Comparison of ENCODE assay signal across 1 cellular context in the genomic region with DNA sequence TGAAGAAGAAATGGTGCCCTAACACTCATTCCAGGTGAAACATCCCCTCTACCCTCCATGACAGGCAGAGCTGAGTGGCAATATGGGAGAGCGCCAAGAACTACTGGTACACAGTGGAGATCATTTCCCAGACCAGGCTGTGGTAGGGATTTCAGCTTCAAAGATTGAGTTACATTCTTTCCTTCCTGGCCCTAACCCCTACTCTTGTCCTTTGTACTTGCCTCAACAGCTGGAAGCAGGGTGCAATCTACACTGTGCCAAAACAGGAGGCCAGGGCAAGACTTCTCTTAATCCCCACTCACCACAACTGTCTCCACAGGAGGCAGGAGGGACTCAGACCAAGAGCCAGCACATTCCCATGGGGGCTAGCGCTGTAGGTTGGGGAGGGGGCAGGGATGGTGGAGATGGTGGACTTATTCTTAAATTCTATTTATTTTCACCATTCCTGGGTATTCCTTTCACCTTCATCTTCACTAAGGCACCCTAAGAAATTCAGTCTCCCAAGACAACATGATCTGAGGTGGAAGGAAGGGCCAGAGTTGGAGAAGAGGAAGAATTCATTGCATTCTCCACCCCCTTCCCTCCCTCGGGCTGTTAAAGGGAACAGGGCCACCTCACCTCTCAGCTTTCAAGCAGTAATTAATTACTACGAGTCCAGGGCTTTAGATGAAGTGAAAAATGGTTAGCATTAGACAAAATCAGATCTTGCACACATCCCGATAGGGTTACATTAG.
TF ChIP-seq lines count a peak whose summit lies in the region.

No MANE protein-coding gene starts in this region.

TF ChIP-seq in H1, 55 proteins besides CTCF, POLR2A, EP300 and RAD21:
- TF ChIP-seq ZNF274 (IDR thresholded peaks at IDR 0.05; ENCODE audit: borderline replicate concordance, extremely low read depth, low read length) (no peak), CREB1 (IDR thresholded peaks at IDR 0.05) (no peak), KDM4A (IDR thresholded peaks at IDR 0.05; ENCODE audit: low read depth, low read length, severe bottlenecking) (no peak), BRCA1 (IDR thresholded peaks at IDR 0.05; ENCODE audit: low read depth, low read length) (no peak), MAFK (IDR thresholded peaks at IDR 0.05; ENCODE audit: low read depth, low read length) (no peak), SUZ12 (IDR thresholded peaks at IDR 0.05; ENCODE audit: low read length) (no peak), TAF7 (optimal IDR thresholded peaks at IDR 0.05; ENCODE audit: borderline replicate concordance, low read depth, low read length) (no peak), TAF1 (IDR thresholded peaks at IDR 0.05; ENCODE audit: low read depth, low read length) (no peak), CHD1 (IDR thresholded peaks at IDR 0.05; ENCODE audit: low read depth, low read length) (no peak), TBP (IDR thresholded peaks at IDR 0.05; ENCODE audit: low read depth, low read length) (no peak), NRF1 (IDR thresholded peaks at IDR 0.05; ENCODE audit: low read depth, low read length) (no peak), SAP30 (IDR thresholded peaks at IDR 0.05; ENCODE audit: insufficient read depth, insufficient replicate concordance, low read length) (no peak), TCF12 (IDR thresholded peaks at IDR 0.05; ENCODE audit: low read depth, low read length) (no peak), CHD2 (IDR thresholded peaks at IDR 0.05; ENCODE audit: low read length) (no peak), EGR1 (IDR thresholded peaks at IDR 0.05; ENCODE audit: borderline replicate concordance, low read depth, low read length) (no peak), SP2 (IDR thresholded peaks at IDR 0.05; ENCODE audit: low read length) (no peak)
- TF ChIP-seq, protein P1, sequence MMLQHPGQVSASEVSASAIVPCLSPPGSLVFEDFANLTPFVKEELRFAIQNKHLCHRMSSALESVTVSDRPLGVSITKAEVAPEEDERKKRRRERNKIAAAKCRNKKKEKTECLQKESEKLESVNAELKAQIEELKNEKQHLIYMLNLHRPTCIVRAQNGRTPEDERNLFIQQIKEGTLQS (IDR thresholded peaks at IDR 0.05; ENCODE audit: insufficient read depth, low read depth, low read length), result no peak
- TF ChIP-seq, protein P2, sequence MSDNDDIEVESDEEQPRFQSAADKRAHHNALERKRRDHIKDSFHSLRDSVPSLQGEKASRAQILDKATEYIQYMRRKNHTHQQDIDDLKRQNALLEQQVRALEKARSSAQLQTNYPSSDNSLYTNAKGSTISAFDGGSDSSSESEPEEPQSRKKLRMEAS (IDR thresholded peaks at IDR 0.05), result no peak
- TF ChIP-seq, protein P3, sequence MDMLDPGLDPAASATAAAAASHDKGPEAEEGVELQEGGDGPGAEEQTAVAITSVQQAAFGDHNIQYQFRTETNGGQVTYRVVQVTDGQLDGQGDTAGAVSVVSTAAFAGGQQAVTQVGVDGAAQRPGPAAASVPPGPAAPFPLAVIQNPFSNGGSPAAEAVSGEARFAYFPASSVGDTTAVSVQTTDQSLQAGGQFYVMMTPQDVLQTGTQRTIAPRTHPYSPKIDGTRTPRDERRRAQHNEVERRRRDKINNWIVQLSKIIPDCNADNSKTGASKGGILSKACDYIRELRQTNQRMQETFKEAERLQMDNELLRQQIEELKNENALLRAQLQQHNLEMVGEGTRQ (IDR thresholded peaks at IDR 0.05; ENCODE audit: low read length), result no peak
